In the genomic region with DNA sequence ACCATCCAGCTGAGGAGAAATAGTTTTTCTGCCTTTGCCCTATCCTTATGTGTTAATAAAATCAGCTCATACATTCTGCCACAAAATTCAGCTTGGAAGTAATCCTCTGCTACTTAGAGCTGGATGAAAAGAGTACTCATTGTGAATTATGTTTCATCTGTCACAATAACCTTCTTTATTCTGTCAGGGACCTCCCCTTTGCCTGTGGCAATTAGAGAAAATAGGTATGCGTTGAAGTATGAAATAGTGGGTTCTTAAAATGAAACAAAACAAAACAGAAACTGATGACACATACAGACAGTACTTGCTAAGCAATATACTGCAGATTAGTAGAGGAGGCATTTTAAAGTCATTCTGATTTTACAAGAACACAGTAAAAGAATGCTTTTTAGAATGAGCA, we compare ENCODE assay signal across 9 cellular contexts.
DNase-seq lines count a peak whose midpoint lies in the region; FAIRE-seq and TF ChIP-seq lines count a peak whose summit lies in the region.
"Had no signal": no experiment of that assay in that cellular context is flagged by ENCODE, and none has a peak within 500 bp of the region (broad histone marks: within the 10 kb centered on the region; RNA-seq: fewer than 3 reads in every experiment).

No MANE protein-coding gene starts in this region.

- H3K9me3 ChIP-seq in testis = no peaks in the 10 kb centered on the region

- no peaks in the 10 kb centered on the region for H3K4me1 ChIP-seq in testis

- no peaks in the 10 kb centered on the region for H3K27me3 ChIP-seq in testis

- TF ChIP-seq CTCF in testis (IDR thresholded peaks at IDR 0.05) = no peak

- no peaks in the 10 kb centered on the region for H3K36me3 ChIP-seq in testis (ENCODE audit: low read depth, missing control alignments)

- no peak overlapping the region for H3K4me3 ChIP-seq in testis

- DNase-seq in NCI-H345 (lab: John Stamatoyannopoulos, UW) (peak; percentile 7), NCI-H345 treated with DMSO at 0.1 percent for 48 hours (lab: John Stamatoyannopoulos, UW; ENCODE audit: unreplicated experiment) (no peak), NCI-H526 treated with DMSO at 0.1 percent for 48 hours (lab: John Stamatoyannopoulos, UW) (peak; percentile 10), frontal cortex (ENCODE audit: low spot score in 2 of 2) (no peak), testis (no peak), SKM-1 treated with dmso at 0.1 percent for 144 hours (lab: John Stamatoyannopoulos, UW; ENCODE audit: unreplicated experiment) (no peak)
- no peak for DNase-seq in stimulated activated CD4-positive, alpha-beta T cell treated with anti-CD3 and anti-CD28 coated beads, Interleukin-2, amount 100 ng/mL, for 48 hours
- DNase-seq in stimulated activated CD8-positive, alpha-beta memory T cell treated with anti-CD3 and anti-CD28 coated beads, Interleukin-4, amount 100 ng/mL, for 48 hours = no peak
- DNase-seq: activated B cell treated with CpG ODN at 0.5 μM for 24 hours had no signal

- intact Hi-C loops in testis (cut with DNase I; ENCODE audit: low total_unique reads) = no loop called here

- FAIRE-seq in frontal cortex (lab: Jason Lieb, UNC) = peak; percentile 6

- H3K27ac ChIP-seq in testis = peak overlapping the region; percentile 61 to 85

- no peak for TF ChIP-seq POLR2A in testis (IDR thresholded peaks at IDR 0.05)

- WGBS in testis, 2 donors = 33% methylated on average over 1 of the region's 1 CpG

Comparison
In these comparisons a context has a peak if more than half of its experiments do, and no peak if none do; other contexts are left out.
1. DNase-seq: peak in NCI-H345 (single experiment) and NCI-H526 treated with DMSO at 0.1 percent for 48 hours (single experiment); none in NCI-H345 treated with DMSO at 0.1 percent for 48 hours (single experiment), frontal cortex (0 of 2), testis (single experiment), stimulated activated CD4-positive, alpha-beta T cell treated with anti-CD3 and anti-CD28 coated beads, Interleukin-2, amount 100 ng/mL, for 48 hours (0 of 2), SKM-1 treated with dmso at 0.1 percent for 144 hours (single experiment) and stimulated activated CD8-positive, alpha-beta memory T cell treated with anti-CD3 and anti-CD28 coated beads, Interleukin-4, amount 100 ng/mL, for 48 hours (single experiment).